In genomic region chr1:207813946-207814345, GRCh38 we compare ENCODE assay signal across 12 cellular contexts.
DNase-seq lines count a peak whose midpoint lies in the region; ATAC-seq, FAIRE-seq and TF ChIP-seq lines count a peak whose summit lies in the region.
"Had no signal": no experiment of that assay in that cellular context is flagged by ENCODE, and none has a peak within 500 bp of the region (broad histone marks: within the 10 kb centered on the region; RNA-seq: fewer than 3 reads in every experiment).

No MANE protein-coding gene starts in this region.

- H3K27me3 ChIP-seq in bronchial epithelial cell (ENCODE audit: control insufficient read depth, insufficient read depth, low read length) = no peaks in the 10 kb centered on the region
- no peaks in the 10 kb centered on the region for H3K27me3 ChIP-seq in naive thymus-derived CD4-positive, alpha-beta T cell (ENCODE audit: control insufficient read depth in 2 of 2, insufficient read depth in 2 of 2, low read length in 2 of 2)
- H3K27me3 ChIP-seq in tibial artery = no peaks in the 10 kb centered on the region
- H3K27me3 ChIP-seq: neural progenitor cell had no signal

- H3K27me3 Mint-ChIP-seq in activated naive CD8-positive, alpha-beta T cell = no peaks in the 10 kb centered on the region
- H3K27me3 Mint-ChIP-seq in activated naive CD8-positive, alpha-beta T cell treated with anti-CD3 and anti-CD28 coated beads, Interleukin-2, amount 50 U/mL, for 24 hours = no peaks in the 10 kb centered on the region
- no peaks in the 10 kb centered on the region for H3K27me3 Mint-ChIP-seq in naive thymus-derived CD4-positive, alpha-beta T cell

- peak; percentile 66 for FAIRE-seq in bronchial epithelial cell (lab: Jason Lieb, UNC)
- FAIRE-seq: astrocyte had no signal

- intact Hi-C loops in naive thymus-derived CD4-positive, alpha-beta T cell (cut with micrococcal nuclease) = loop anchor here in 1 of 2 donors (1.0 kb wide), 1 partner anchor 45 kb away; no protein-coding TSS in a partner anchor
- intact Hi-C loops in tibial artery (cut with DNase I; ENCODE audit: low total_unique reads) = loop anchor here (5.0 kb wide), 1 partner anchor 62 kb away; the partner anchor contains the start of gene CD46

- H3K36me3 ChIP-seq in bronchial epithelial cell (ENCODE audit: control insufficient read depth, insufficient read depth, low read length) (peaks cover 30% of the 10 kb centered on the region), tibial artery (peaks cover 82 to 98% (median 98%) of the 10 kb centered on the region in 3 donors)
- H3K36me3 ChIP-seq in naive thymus-derived CD4-positive, alpha-beta T cell (ENCODE audit: control insufficient read depth in 2 of 3, insufficient read depth in 3 of 3, low read length in 3 of 3) = peaks cover 9 to 91% (median 36%) of the 10 kb centered on the region in 3 experiments
- H3K36me3 ChIP-seq: neural progenitor cell had no signal

- no peak for DNase-seq in activated naive CD8-positive, alpha-beta T cell treated with anti-CD3 and anti-CD28 coated beads, Interleukin-2, amount 50 U/mL, for 24 hours
- no peak for DNase-seq in bronchial epithelial cell (ENCODE audit: low read depth)
- DNase-seq in naive thymus-derived CD4-positive, alpha-beta T cell = no peak
- peak in 1 of 2 donors; percentile 68 for DNase-seq in tibial artery
- DNase-seq in superior temporal gyrus (ENCODE audit: extremely low spot score) = no peak
- DNase-seq: NCI-H345, trophoblast cell had no signal

- no peaks in the 10 kb centered on the region for H3K9me3 Mint-ChIP-seq in activated naive CD8-positive, alpha-beta T cell (ENCODE audit: low read depth)
- no peaks in the 10 kb centered on the region for H3K9me3 Mint-ChIP-seq in activated naive CD8-positive, alpha-beta T cell treated with anti-CD3 and anti-CD28 coated beads, Interleukin-2, amount 50 U/mL, for 24 hours
- H3K9me3 Mint-ChIP-seq in naive thymus-derived CD4-positive, alpha-beta T cell = peaks cover 0 to 3% (median 0%) of the 10 kb centered on the region in 11 donors
- H3K9me3 Mint-ChIP-seq: neural progenitor cell had no signal

- H3K9me3 ChIP-seq in naive thymus-derived CD4-positive, alpha-beta T cell (ENCODE audit: control insufficient read depth in 2 of 3, low read length in 3 of 3) = no peaks in the 10 kb centered on the region
- H3K9me3 ChIP-seq in tibial artery = no peaks in the 10 kb centered on the region

- peaks cover 79% of the 10 kb centered on the region for H3K4me1 Mint-ChIP-seq in activated naive CD8-positive, alpha-beta T cell (ENCODE audit: low read depth)
- H3K4me1 Mint-ChIP-seq in activated naive CD8-positive, alpha-beta T cell treated with anti-CD3 and anti-CD28 coated beads, Interleukin-2, amount 50 U/mL, for 24 hours = peaks cover 71% of the 10 kb centered on the region
- peaks cover 50 to 91% (median 88%) of the 10 kb centered on the region in 7 donors for H3K4me1 Mint-ChIP-seq in naive thymus-derived CD4-positive, alpha-beta T cell
- H3K4me1 Mint-ChIP-seq: neural progenitor cell had no signal

- H3K27ac Mint-ChIP-seq in activated naive CD8-positive, alpha-beta T cell = peak overlapping the region; percentile 95
- no peak overlapping the region for H3K27ac Mint-ChIP-seq in activated naive CD8-positive, alpha-beta T cell treated with anti-CD3 and anti-CD28 coated beads, Interleukin-2, amount 50 U/mL, for 24 hours
- peak overlapping the region in 7 of 9 donors; percentile 51 to 87 (median 67) for H3K27ac Mint-ChIP-seq in naive thymus-derived CD4-positive, alpha-beta T cell
- H3K27ac Mint-ChIP-seq: neural progenitor cell had no signal

- peaks cover 0 to 23% of the 10 kb centered on the region in 2 donors for H3K4me1 ChIP-seq in naive thymus-derived CD4-positive, alpha-beta T cell (ENCODE audit: control insufficient read depth in 2 of 2, insufficient read depth in 2 of 2, low read length in 2 of 2)
- H3K4me1 ChIP-seq in tibial artery = peaks cover 0 to 100% (median 96%) of the 10 kb centered on the region in 4 donors
- H3K4me1 ChIP-seq: neural progenitor cell had no signal

- no peak for ATAC-seq in activated naive CD8-positive, alpha-beta T cell treated with anti-CD3 and anti-CD28 coated beads, Interleukin-2, amount 50 U/mL, for 24 hours
- no peak for ATAC-seq in naive thymus-derived CD4-positive, alpha-beta T cell
- no peak for ATAC-seq in GM19351 (IDR thresholded peaks at IDR 0.05; ENCODE audit: unreplicated experiment)
- ATAC-seq in GM21786 (IDR thresholded peaks at IDR 0.05; ENCODE audit: unreplicated experiment) = no peak

- H3K4me3 ChIP-seq in bronchial epithelial cell (ENCODE audit: low read depth, low read length) = no peak overlapping the region
- no peak overlapping the region for H3K4me3 ChIP-seq in naive thymus-derived CD4-positive, alpha-beta T cell (ENCODE audit: low read length)
- H3K4me3 ChIP-seq in tibial artery = peak overlapping the region; percentile 18 to 31
- H3K4me3 ChIP-seq: neural progenitor cell had no signal

- H3K36me3 Mint-ChIP-seq in activated naive CD8-positive, alpha-beta T cell = peaks cover 9% of the 10 kb centered on the region
- H3K36me3 Mint-ChIP-seq in activated naive CD8-positive, alpha-beta T cell treated with anti-CD3 and anti-CD28 coated beads, Interleukin-2, amount 50 U/mL, for 24 hours (ENCODE audit: low read depth) = peaks cover 40% of the 10 kb centered on the region
- peaks cover 8 to 74% (median 34%) of the 10 kb centered on the region in 5 donors for H3K36me3 Mint-ChIP-seq in naive thymus-derived CD4-positive, alpha-beta T cell

- no peak overlapping the region for H3K4me3 Mint-ChIP-seq in activated naive CD8-positive, alpha-beta T cell
- no peak overlapping the region for H3K4me3 Mint-ChIP-seq in activated naive CD8-positive, alpha-beta T cell treated with anti-CD3 and anti-CD28 coated beads, Interleukin-2, amount 50 U/mL, for 24 hours
- H3K4me3 Mint-ChIP-seq in naive thymus-derived CD4-positive, alpha-beta T cell = peak overlapping the region in 2 of 10 donors; percentile 9 to 16
- H3K4me3 Mint-ChIP-seq: neural progenitor cell had no signal

- CTCF ChIA-PET in naive thymus-derived CD4-positive, alpha-beta T cell (lab: Charles Lee) = no interaction called here

- TF ChIP-seq CTCF in bronchial epithelial cell (IDR thresholded peaks at IDR 0.05; ENCODE audit: insufficient read depth, low read length, severe bottlenecking) (no peak), tibial artery (IDR thresholded peaks at IDR 0.05) (no peak)

- peak overlapping the region; percentile 37 for H3K27ac ChIP-seq in naive thymus-derived CD4-positive, alpha-beta T cell (ENCODE audit: low read depth, low read length)
- H3K27ac ChIP-seq in tibial artery = peak overlapping the region; percentile 100
- H3K27ac ChIP-seq: neural progenitor cell had no signal

- POLR2A ChIA-PET in naive thymus-derived CD4-positive, alpha-beta T cell (lab: Charles Lee) = interaction anchor here (0.9 kb wide), 1 partner anchor 19 kb away, joined by 3 read pairs; no protein-coding TSS in a partner anchor

Comparison
In these comparisons a context has a peak if more than half of its experiments do, and no peak if none do; other contexts are left out.
1. H3K4me3 ChIP-seq: peak in tibial artery (2 of 2); none in bronchial epithelial cell (single experiment) and naive thymus-derived CD4-positive, alpha-beta T cell (single experiment).